ENCODE assay signal across 30 cellular contexts in genomic region chr10:22464966-22465627, GRCh38.
A peak's percentile ranks its signal among the peaks of the same experiment; 100 is the strongest.
DNase-seq lines count a peak whose midpoint lies in the region; ATAC-seq and TF ChIP-seq lines count a peak whose summit lies in the region.
"Had no signal": no experiment of that assay in that cellular context is flagged by ENCODE, and none has a peak within 500 bp of the region (broad histone marks: within the 10 kb centered on the region; RNA-seq: fewer than 3 reads in every experiment).

No MANE protein-coding gene starts in this region.

- ATAC-seq in GM19023 (IDR thresholded peaks at IDR 0.05; ENCODE audit: unreplicated experiment): peak; percentile 68
- ATAC-seq in HG03045 (IDR thresholded peaks at IDR 0.05; ENCODE audit: unreplicated experiment): no peak
- ATAC-seq in GM18517 (IDR thresholded peaks at IDR 0.05; ENCODE audit: unreplicated experiment): no peak
- ATAC-seq: activated T-cell treated with anti-CD3 and anti-CD28 coated beads, Interleukin-2, amount 50 U/mL, for 72 hours; right lobe of liver had no signal

- H3K4me3 Mint-ChIP-seq in neural crest cell: no peak overlapping the region
- H3K4me3 Mint-ChIP-seq: activated CD4-positive, alpha-beta memory T cell treated with anti-CD3 and anti-CD28 coated beads for 36 hours; activated T-cell treated with anti-CD3 and anti-CD28 coated beads, Interleukin-2, amount 50 U/mL, for 72 hours; dendritic cell treated with granulocyte-macrophage colony-stimulating factor and Interleukin-4, amounts not matched to agents 40 ng/mL and 50 ng/mL, for 4 days; stimulated activated naive CD8-positive, alpha-beta T cell treated with anti-CD3 and anti-CD28 coated beads, Interleukin-15, Interleukin-2, amounts not matched to agents 100 ng/mL and 50 ng/mL, for 24 hours had no signal

- TF ChIP-seq CTCF in Loucy (conservative IDR thresholded peaks at IDR 0.05; ENCODE audit: low read length) (no peak), neural crest cell (conservative IDR thresholded peaks at IDR 0.05) (no peak), mammary epithelial cell (conservative IDR thresholded peaks at IDR 0.05 in 1 of 2, IDR thresholded peaks at IDR 0.05 in 1 of 2; ENCODE audit: extremely low read depth in 1 of 2, insufficient read depth in 1 of 2, low read depth in 1 of 2, low read length in 2 of 2) (no peak)

- H3K9me3 Mint-ChIP-seq in neural crest cell: no peaks in the 10 kb centered on the region
- H3K9me3 Mint-ChIP-seq: dendritic cell treated with granulocyte-macrophage colony-stimulating factor and Interleukin-4, amounts not matched to agents 40 ng/mL and 50 ng/mL, for 4 days; stimulated activated naive CD8-positive, alpha-beta T cell treated with anti-CD3 and anti-CD28 coated beads, Interleukin-15, Interleukin-2, amounts not matched to agents 100 ng/mL and 50 ng/mL, for 24 hours had no signal

- H3K27me3 ChIP-seq in Loucy (ENCODE audit: insufficient read depth, low read length, poor library complexity, severe bottlenecking) (no peaks in the 10 kb centered on the region), mammary epithelial cell (ENCODE audit: insufficient read depth, low read length) (no peaks in the 10 kb centered on the region)
- H3K27me3 ChIP-seq: Peyer's patch, right lobe of liver, spleen, testis had no signal

- H3K27me3 Mint-ChIP-seq in neural crest cell (ENCODE audit: low read depth): peaks cover 13% of the 10 kb centered on the region
- H3K27me3 Mint-ChIP-seq: activated CD4-positive, alpha-beta memory T cell treated with anti-CD3 and anti-CD28 coated beads for 36 hours; stimulated activated naive CD8-positive, alpha-beta T cell treated with anti-CD3 and anti-CD28 coated beads, Interleukin-15, Interleukin-2, amounts not matched to agents 100 ng/mL and 50 ng/mL, for 24 hours had no signal

- BruUV-seq in mammary epithelial cell (replicated peaks; lab: Mats Ljungman, UMichigan): no TSS peak

- peak overlapping the region; percentile 44 for H3K27ac Mint-ChIP-seq in neural crest cell (ENCODE audit: unreplicated experiment)
- H3K27ac Mint-ChIP-seq: activated CD4-positive, alpha-beta memory T cell treated with anti-CD3 and anti-CD28 coated beads for 36 hours; dendritic cell treated with granulocyte-macrophage colony-stimulating factor and Interleukin-4, amounts not matched to agents 40 ng/mL and 50 ng/mL, for 4 days; stimulated activated naive CD8-positive, alpha-beta T cell treated with anti-CD3 and anti-CD28 coated beads, Interleukin-15, Interleukin-2, amounts not matched to agents 100 ng/mL and 50 ng/mL, for 24 hours had no signal

- H3K4me2 ChIP-seq in Loucy (ENCODE audit: low read depth, low read length, poor library complexity, severe bottlenecking) (no peak overlapping the region), mammary epithelial cell (ENCODE audit: insufficient read depth, low read depth, low read length) (no peak overlapping the region)
- H3K4me2 ChIP-seq: KMS-11 had no signal

- CTCF ChIA-PET in mammary epithelial cell (lab: Charles Lee; ENCODE audit: low non-redundant PET): no interaction called here

- H3K4me1 Mint-ChIP-seq in neural crest cell: peaks cover 9% of the 10 kb centered on the region

- H3K27ac ChIP-seq in mammary epithelial cell (ENCODE audit: insufficient read depth, low read depth, low read length): no peak overlapping the region
- H3K27ac ChIP-seq: 22Rv1, KMS-11, Peyer's patch, prostate gland, right lobe of liver, spleen, testis had no signal

- H3K4me1 ChIP-seq in Loucy (ENCODE audit: insufficient read depth, low read length, poor library complexity, severe bottlenecking) (peaks cover 19% of the 10 kb centered on the region), mammary epithelial cell (ENCODE audit: insufficient read depth, low read length) (no peaks in the 10 kb centered on the region)
- H3K4me1 ChIP-seq: Peyer's patch, prostate gland, spleen, testis had no signal

- H3K4me3 ChIP-seq in Loucy (ENCODE audit: low read length, poor library complexity, severe bottlenecking): no peak overlapping the region
- H3K4me3 ChIP-seq in mammary epithelial cell (replicated peaks in 1 of 3; ENCODE audit: insufficient read depth in 1 of 3, low read depth in 2 of 3, low read length in 3 of 3): no peak overlapping the region
- H3K4me3 ChIP-seq: Peyer's patch, prostate gland, right lobe of liver, spleen, testis had no signal

- H3K9me3 ChIP-seq in Loucy (ENCODE audit: insufficient read depth, low read depth, low read length): no peaks in the 10 kb centered on the region
- no peaks in the 10 kb centered on the region for H3K9me3 ChIP-seq in mammary epithelial cell (replicated peaks; ENCODE audit: insufficient read depth, low read length)
- H3K9me3 ChIP-seq: Peyer's patch, prostate gland, right lobe of liver, spleen, testis had no signal

- no peaks in the 10 kb centered on the region for H3K9me2 ChIP-seq in Loucy (replicated peaks; ENCODE audit: low read depth, low read length)

- H4K20me1 ChIP-seq in Loucy (ENCODE audit: insufficient read depth, low read length, poor library complexity, severe bottlenecking) (no peaks in the 10 kb centered on the region), mammary epithelial cell (ENCODE audit: insufficient read depth, low read length) (no peaks in the 10 kb centered on the region)

- no peaks in the 10 kb centered on the region for H3F3A ChIP-seq in Loucy (ENCODE audit: low read depth)

- intact Hi-C loops in mammary epithelial cell (cut with micrococcal nuclease): no loop called here

- H3K36me3 Mint-ChIP-seq in neural crest cell (ENCODE audit: low read depth): no peaks in the 10 kb centered on the region
- H3K36me3 Mint-ChIP-seq: activated CD4-positive, alpha-beta memory T cell treated with anti-CD3 and anti-CD28 coated beads for 36 hours had no signal

- H3K9ac ChIP-seq in Loucy (ENCODE audit: low read depth, low read length, poor library complexity, severe bottlenecking): no peak overlapping the region
- no peak overlapping the region for H3K9ac ChIP-seq in mammary epithelial cell (ENCODE audit: insufficient read depth, low read length)
- H3K9ac ChIP-seq: KMS-11 had no signal

- H3K36me3 ChIP-seq in Loucy (ENCODE audit: insufficient read depth, low read length): no peaks in the 10 kb centered on the region
- H3K36me3 ChIP-seq in mammary epithelial cell (ENCODE audit: insufficient read depth, low read length): no peaks in the 10 kb centered on the region
- H3K36me3 ChIP-seq: Peyer's patch, prostate gland, right lobe of liver, spleen had no signal

- 74% methylated on average over 5 of the region's 5 CpGs for WGBS in mammary epithelial cell (ENCODE audit: low coverage, missing lambda C conversion rate)

- in situ Hi-C loops in mammary epithelial cell (cut with MboI; ENCODE audit: low sequenced_read_pairs in 2 of 2): no loop called here

- dilution Hi-C loops in mammary epithelial cell (cut with HindIII; ENCODE audit: low sequenced_read_pairs): no loop called here

- H2AFZ ChIP-seq in Loucy (ENCODE audit: low read length) (peak overlapping the region; percentile 21), mammary epithelial cell (ENCODE audit: low read depth, low read length) (no peak overlapping the region)

- no peaks in the 10 kb centered on the region for H3K79me2 ChIP-seq in Loucy (ENCODE audit: insufficient read depth, low read length)
- H3K79me2 ChIP-seq in mammary epithelial cell (ENCODE audit: insufficient read depth, low read length): no peaks in the 10 kb centered on the region

- DNase-seq in DMS 273 (lab: John Stamatoyannopoulos, UW; ENCODE audit: unreplicated experiment): peak; percentile 23
- no peak for DNase-seq in DMS 273 treated with DMSO at 0.1 percent for 48 hours (lab: John Stamatoyannopoulos, UW)
- DNase-seq in neural crest cell (ENCODE audit: low read depth, low spot score): no peak
- no peak for DNase-seq in mammary epithelial cell
- DNase-seq: activated CD4-positive, alpha-beta memory T cell treated with anti-CD3 and anti-CD28 coated beads for 36 hours; activated CD4-positive, alpha-beta T cell treated with anti-CD3 and anti-CD28 coated beads for 1 hour; activated naive CD4-positive, alpha-beta T cell; activated T-cell treated with anti-CD3 and anti-CD28 coated beads, Interleukin-2, amount 50 U/mL, for 72 hours; central memory CD4-positive, alpha-beta T cell; HCEC 1CT; mesenchymal stem cell; NCI-H1930; NCI-H446; NCI-H82; Peyer's patch; right lobe of liver; SHP77 treated with DMSO at 0.1 percent for 48 hours; spleen; stimulated activated CD4-positive, alpha-beta T cell treated with anti-CD3 and anti-CD28 coated beads, Interleukin-2, amount 100 ng/mL, for 24 hours; stimulated activated CD8-positive, alpha-beta memory T cell treated with anti-CD3 and anti-CD28 coated beads, Interleukin-4, amount 100 ng/mL, for 48 hours; testis had no signal
